ENCODE assay signal across 26 cellular contexts in the genomic region with DNA sequence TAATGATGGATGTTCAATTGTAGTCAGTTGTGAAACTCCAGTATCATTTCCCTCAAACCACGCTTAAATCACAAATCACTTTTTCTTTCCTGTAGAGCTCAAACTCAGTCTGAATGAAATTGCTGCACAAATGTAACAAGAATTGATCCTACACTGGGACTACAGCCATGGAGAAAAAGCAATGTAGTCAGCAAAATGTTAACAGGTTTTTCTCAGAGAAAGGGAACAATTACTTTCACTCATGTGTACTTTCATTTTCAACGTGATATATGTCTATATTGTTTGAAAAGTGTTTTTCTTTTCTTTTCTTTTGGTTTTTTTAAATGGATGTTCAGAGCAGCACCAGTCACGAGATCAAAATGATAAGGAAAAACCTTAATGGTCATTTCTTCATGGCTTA. TPM values are rescaled to one million over a fixed set of nuclear protein-coding genes. Genes with fewer than 3 reads are reported as not detected.
"Had no signal": no experiment of that assay in that cellular context is flagged by ENCODE, and none has a peak within 500 bp of the region (broad histone marks: within the 10 kb centered on the region; RNA-seq: fewer than 3 reads in every experiment).

No MANE protein-coding gene starts in this region.

- H3K9me3 Mint-ChIP-seq: stimulated activated effector memory CD8-positive, alpha-beta T cell treated with anti-CD3 and anti-CD28 coated beads, Interleukin-12 subunit alpha, Interleukin-12 subunit beta, amount 100 ng/mL, for 72 hours; type B pancreatic cell had no signal

- FAIRE-seq: endometrium, islet of Langerhans, urothelium cell line had no signal

- H3K4me3 ChIP-seq: gastrocnemius medialis, heart right ventricle, mucosa of descending colon, psoas muscle, right lobe of liver, suprapubic skin, thyroid gland had no signal

- H3K27ac ChIP-seq: gastrocnemius medialis, heart right ventricle, neutrophil, psoas muscle, right lobe of liver, suprapubic skin, thyroid gland had no signal

- DNase-seq: effector memory CD4-positive, alpha-beta T cell; gastrocnemius medialis; heart right ventricle; hypothalamus; kidney glomerular epithelial cell; mammary epithelial cell; mucosa of descending colon; naive thymus-derived CD8-positive, alpha-beta T cell; psoas muscle; retina; right lobe of liver; stimulated activated CD4-positive, alpha-beta T cell treated with anti-CD3 and anti-CD28 coated beads, Interleukin-4, amount 100 ng/mL, for 1 hour; stimulated activated CD8-positive, alpha-beta memory T cell treated with anti-CD3 and anti-CD28 coated beads, Interleukin-4, amount 100 ng/mL, for 48 hours; stimulated activated naive CD8-positive, alpha-beta T cell treated with anti-CD3 and anti-CD28 coated beads, Interleukin-15, Interleukin-2, amounts not matched to agents 100 U/mL and 50 U/mL, for 24 hours; thyroid gland had no signal

- ATAC-seq: esophagus mucosa; gastrocnemius medialis; heart right ventricle; mucosa of descending colon; naive thymus-derived CD8-positive, alpha-beta T cell; psoas muscle; stimulated activated effector memory CD8-positive, alpha-beta T cell treated with anti-CD3 and anti-CD28 coated beads, Interleukin-12 subunit alpha, Interleukin-12 subunit beta, amount 100 ng/mL, for 72 hours; stimulated activated naive CD8-positive, alpha-beta T cell treated with anti-CD3 and anti-CD28 coated beads, Interleukin-15, Interleukin-2, amounts not matched to agents 100 U/mL and 50 U/mL, for 24 hours had no signal

- H3K27ac Mint-ChIP-seq: stimulated activated effector memory CD8-positive, alpha-beta T cell treated with anti-CD3 and anti-CD28 coated beads, Interleukin-12 subunit alpha, Interleukin-12 subunit beta, amount 100 ng/mL, for 72 hours; type B pancreatic cell had no signal

- H3K27me3 ChIP-seq: gastrocnemius medialis, heart right ventricle, neutrophil, right lobe of liver, suprapubic skin, thyroid gland had no signal

- H3K4me1 ChIP-seq: gastrocnemius medialis, heart right ventricle, psoas muscle, right lobe of liver, suprapubic skin, thyroid gland had no signal

- H3K27me3 Mint-ChIP-seq: naive thymus-derived CD8-positive, alpha-beta T cell; type B pancreatic cell had no signal

- H3K4me3 Mint-ChIP-seq: naive thymus-derived CD8-positive, alpha-beta T cell; stimulated activated effector memory CD8-positive, alpha-beta T cell treated with anti-CD3 and anti-CD28 coated beads, Interleukin-12 subunit alpha, Interleukin-12 subunit beta, amount 100 ng/mL, for 72 hours; type B pancreatic cell had no signal

- H3K9me3 ChIP-seq: gastrocnemius medialis, neutrophil, psoas muscle, right lobe of liver, thyroid gland had no signal

- H3K4me1 Mint-ChIP-seq: stimulated activated effector memory CD8-positive, alpha-beta T cell treated with anti-CD3 and anti-CD28 coated beads, Interleukin-12 subunit alpha, Interleukin-12 subunit beta, amount 100 ng/mL, for 72 hours had no signal

RNA-seq across cellular contexts. Expression of a gene that starts 39.2 kb away (rescaled TPM):
- total RNA-seq: esophagus mucosa; fibroblast of lung; mammary epithelial cell; naive thymus-derived CD8-positive, alpha-beta T cell; osteoblast had no signal
- polyA plus RNA-seq: fibroblast of lung; mammary epithelial cell; naive thymus-derived CD8-positive, alpha-beta T cell; neural cell had no signal

RNA-seq across cellular contexts. Expression of a gene that starts 55.2 kb away (rescaled TPM):
- total RNA-seq: naive thymus-derived CD8-positive, alpha-beta T cell; osteoblast; suprapubic skin had no signal
- polyA plus RNA-seq: naive thymus-derived CD8-positive, alpha-beta T cell; neural cell had no signal
